Comparison of ENCODE assay signal across 8 cellular contexts in the genomic region with DNA sequence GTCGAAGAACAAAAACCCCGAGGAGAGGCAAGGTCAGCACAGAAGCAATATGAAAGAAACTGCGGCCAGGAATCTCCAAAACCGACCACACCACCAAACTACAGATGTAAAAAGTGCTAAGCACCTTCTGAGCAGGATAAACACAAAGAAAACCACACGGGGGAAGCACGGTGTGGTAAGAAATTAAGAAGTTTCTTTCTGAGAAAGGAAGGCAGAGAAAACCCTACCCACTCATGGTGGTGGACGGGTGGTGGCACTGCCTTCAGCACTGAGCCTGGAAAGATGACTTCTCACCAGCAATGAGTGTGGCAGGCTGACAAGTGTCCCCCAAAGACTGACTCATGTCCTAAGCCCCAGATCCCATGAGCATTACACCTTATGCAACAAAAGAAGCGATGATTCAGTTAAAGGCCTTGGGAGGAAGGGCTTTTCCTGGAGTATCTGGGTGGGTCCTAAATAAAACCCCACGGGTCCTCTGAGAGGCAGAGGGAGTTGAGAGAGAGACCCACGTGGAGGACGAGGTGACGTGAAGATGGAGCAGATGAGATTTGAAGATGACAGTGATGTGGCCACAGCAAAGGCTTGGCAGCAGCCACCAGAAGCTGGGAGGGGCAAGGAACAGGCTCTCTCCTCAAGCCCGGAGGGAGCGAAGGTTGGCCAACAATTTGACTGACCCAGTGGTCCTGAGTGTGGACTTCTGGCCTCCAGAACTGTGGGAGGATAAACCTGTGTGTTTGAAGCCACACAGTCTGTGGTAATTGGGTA.
A peak's percentile ranks its signal among the peaks of the same experiment; 100 is the strongest.
DNase-seq lines count a peak whose midpoint lies in the region; ATAC-seq and TF ChIP-seq lines count a peak whose summit lies in the region.

No MANE protein-coding gene starts in this region.

- TF ChIP-seq EP300 in stomach (IDR thresholded peaks at IDR 0.05) = no peak

- no peak for TF ChIP-seq POLR2A in stomach (IDR thresholded peaks at IDR 0.05)

- no peak for TF ChIP-seq CTCF in astrocyte of the spinal cord (IDR thresholded peaks at IDR 0.05; ENCODE audit: low read depth, low read length)
- no peak for TF ChIP-seq CTCF in stomach (IDR thresholded peaks at IDR 0.05)
- TF ChIP-seq CTCF in heart right ventricle (IDR thresholded peaks at IDR 0.05) = no peak

- no peaks in the 10 kb centered on the region for H3K9me3 ChIP-seq in stomach
- no peaks in the 10 kb centered on the region for H3K9me3 ChIP-seq in heart right ventricle

- ATAC-seq in GM21381 (IDR thresholded peaks at IDR 0.05; ENCODE audit: unreplicated experiment) = peak; percentile 80
- no peak for ATAC-seq in heart right ventricle

- H3K27me3 ChIP-seq in stomach (no peaks in the 10 kb centered on the region), heart right ventricle (no peaks in the 10 kb centered on the region)

- no peak overlapping the region for H3K4me3 ChIP-seq in Jurkat, Clone E6-1 (ENCODE audit: low read length)
- H3K4me3 ChIP-seq in astrocyte of the spinal cord (ENCODE audit: low read depth, low read length) (no peak overlapping the region), stomach (no peak overlapping the region), heart right ventricle (no peak overlapping the region)

- DNase-seq in Jurkat, Clone E6-1 (ENCODE audit: low read depth, low spot score) = peak; percentile 37
- DNase-seq in astrocyte of the spinal cord (ENCODE audit: low read depth, low spot score) (peak; percentile 45), amygdala (lab: John Stamatoyannopoulos, UW) (no peak), Ammon's horn (ENCODE audit: low spot score) (no peak), stomach (no peak), heart right ventricle (no peak)
- peak; percentile 17 for DNase-seq in stimulated activated CD8-positive, alpha-beta memory T cell treated with anti-CD3 and anti-CD28 coated beads, Interleukin-12 subunit alpha, Interleukin-12 subunit beta, amount 100 ng/mL, for 4 hours (ENCODE audit: low read depth)

- H3K36me3 ChIP-seq in stomach (peaks cover 27 to 100% (median 99%) of the 10 kb centered on the region in 4 donors), heart right ventricle (peaks cover 0 to 100% (median 34%) of the 10 kb centered on the region in 9 donors)

- intact Hi-C loops in stomach (cut with DNase I; ENCODE audit: low total_unique reads) (no loop called here), heart right ventricle (cut with DNase I) (no loop called here)

- in situ Hi-C loops in astrocyte of the spinal cord (cut with HindIII; ENCODE audit: low sequenced_read_pairs) = no loop called here

- H3K4me1 ChIP-seq in stomach = no peaks in the 10 kb centered on the region
- no peaks in the 10 kb centered on the region for H3K4me1 ChIP-seq in heart right ventricle

- H3K27ac ChIP-seq in stomach = no peak overlapping the region
- H3K27ac ChIP-seq in heart right ventricle = no peak overlapping the region

- WGBS in stomach, 5 donors = 83 to 86% (median 83%) methylated on average over 14 of the region's 14 CpGs
- WGBS in heart right ventricle, 2 donors = 80 to 85% methylated on average over 14 of the region's 14 CpGs

Comparison
In these comparisons a context has a peak if more than half of its experiments do, and no peak if none do; other contexts are left out.
1. DNase-seq: peak in Jurkat, Clone E6-1 (single experiment), astrocyte of the spinal cord (single experiment) and stimulated activated CD8-positive, alpha-beta memory T cell treated with anti-CD3 and anti-CD28 coated beads, Interleukin-12 subunit alpha, Interleukin-12 subunit beta, amount 100 ng/mL, for 4 hours (single experiment); none in amygdala (0 of 56), Ammon's horn (single experiment), stomach (single experiment) and heart right ventricle (0 of 2).